8 cellular contexts compared by ENCODE assay signal in genomic region chr10:102644066-102644645, GRCh38. TPM values are rescaled to one million over a fixed set of nuclear protein-coding genes. Genes with fewer than 3 reads are reported as not detected.
DNase-seq lines count a peak whose midpoint lies in the region; ATAC-seq, FAIRE-seq and TF ChIP-seq lines count a peak whose summit lies in the region.

TRIM8 (plus strand) TSS chr10:102644479; CDS start chr10:102644618, 139 bp downstream.

- no TSS peak for BruUV-seq in GM12878 (replicated peaks; lab: Mats Ljungman, UMichigan)

- H3K9me3 ChIP-seq in GM12878 (replicated peaks; ENCODE audit: control insufficient read depth, insufficient read depth, low read length): no peaks in the 10 kb centered on the region

- H3K4me1 ChIP-seq in GM12878 (ENCODE audit: control insufficient read depth, insufficient read depth, low read length): peaks cover 26% of the 10 kb centered on the region

- H3K27ac ChIP-seq in C4-2B: peak within 1 kb of the TSS; percentile 97
- peak within 1 kb of the TSS; percentile 96 for H3K27ac ChIP-seq in GM12878 (ENCODE audit: control insufficient read depth, insufficient read depth)
- H3K27ac ChIP-seq in skin epidermis: peak within 1 kb of the TSS; percentile 81 to 100 (median 97)

- H3K4me3 ChIP-seq in HFF-Myc (replicated peaks; ENCODE audit: low read depth, low read length) (peak within 1 kb of the TSS; percentile 95), GM12878 (peak within 1 kb of the TSS; percentile 93), iPS-11a (ENCODE audit: low read depth, low read length) (peak within 1 kb of the TSS; percentile 72), skin epidermis (peak within 1 kb of the TSS; percentile 51 to 95 (median 61))

- H3K79me2 ChIP-seq in GM12878 (ENCODE audit: control insufficient read depth, insufficient read depth, low read length): peaks cover 67% of the 10 kb centered on the region

- RAD21 ChIA-PET in GM12878 (lab: Charles Lee; ENCODE audit: unreplicated experiment): interaction anchor here (0.8 to 5.0 kb wide), 11 partner anchors 10 to 141 kb away, joined by 3 to 59 read pairs (median 5); partner anchors contain the start of genes ACTR1A, ARL3, SFXN2 and SUFU

- no peak for FAIRE-seq in GM12878 (lab: Jason Lieb, UNC)

- intact Hi-C loops in GM12878 (cut with micrococcal nuclease; ENCODE audit: unreplicated experiment): loop anchor here (10.0 kb wide), 2 partner anchors 249 to 551 kb away; partner anchors contain the start of genes NFKB2 and NT5C2

- no peak for DNase-seq in HFF-Myc (ENCODE audit: extremely low read depth, low read depth)
- peak in 4 of 5 donors; percentile 48 to 60 (median 52) for DNase-seq in T-helper 1 cell
- no peak for DNase-seq in GM12878 (ENCODE audit: low read depth, low spot score)
- no peak for DNase-seq in iPS-NIHi11 (ENCODE audit: low spot score)
- DNase-seq in NCI-H2107 (lab: John Stamatoyannopoulos, UW): no peak

- H3K9ac ChIP-seq in GM12878 (ENCODE audit: control insufficient read depth, insufficient read depth, low read length): peak within 1 kb of the TSS; percentile 99

- peak; percentile 14 for ATAC-seq in GM12878

- H2AFZ ChIP-seq in GM12878 (ENCODE audit: control insufficient read depth, low read depth, low read length): peak within 1 kb of the TSS; percentile 65

- WGBS in GM12878 (ENCODE audit: insufficient coverage, insufficient replicate concordance, low lambda C conversion rate, missing lambda C conversion rate): under 1% methylated on average over 79 of the region's 80 CpGs

- no peak for TF ChIP-seq RAD21 in GM12878 (IDR thresholded peaks at IDR 0.05; ENCODE audit: insufficient read depth, low read depth, low read length)

- TF ChIP-seq EP300 in GM12878 (IDR thresholded peaks at IDR 0.05; ENCODE audit: borderline replicate concordance in 1 of 2, control insufficient read depth in 1 of 2, low read depth in 2 of 2, low read length in 2 of 2): no peak

- POLR2A ChIA-PET in GM12878 (lab: Charles Lee): interaction anchor here (0.7 to 14.1 kb wide), 10 partner anchors 13 to 69 kb away, joined by 3 to 151 read pairs (median 5); partner anchors contain the start of genes ARL3 and SFXN2

- TF ChIP-seq POLR2A in GM12878 (IDR thresholded peaks at IDR 0.05; ENCODE audit: low read depth, low read length): peak; percentile 47; the same call in 1 of the 2 replicates

- no peaks in the 10 kb centered on the region for H4K20me1 ChIP-seq in GM12878 (ENCODE audit: control insufficient read depth, insufficient read depth)

- in situ Hi-C loops in GM12878 (cut with MboI): no loop called here

- no peaks in the 10 kb centered on the region for H3K36me3 ChIP-seq in GM12878 (ENCODE audit: control insufficient read depth in 2 of 2, insufficient read depth in 2 of 2, low read length in 1 of 2)

- no peaks in the 10 kb centered on the region for H3K27me3 ChIP-seq in GM12878 (replicated peaks in 1 of 2; ENCODE audit: control insufficient read depth in 2 of 2, insufficient read depth in 2 of 2, low read length in 1 of 2)

- SMC1A ChIA-PET in GM12878 (lab: Charles Lee; ENCODE audit: uncharacterized antibody, unreplicated experiment): interaction anchor here (0.8 to 9.3 kb wide), 7 partner anchors 9 to 68 kb away, joined by 3 to 103 read pairs (median 6); partner anchors contain the start of genes ARL3 and SFXN2

- peak within 1 kb of the TSS; percentile 98 for H3K4me2 ChIP-seq in GM12878 (ENCODE audit: control insufficient read depth, insufficient read depth)

- TF ChIP-seq CTCF in C4-2B (conservative IDR thresholded peaks at IDR 0.05): no peak
- TF ChIP-seq CTCF in HFF-Myc (IDR thresholded peaks at IDR 0.05; ENCODE audit: low read depth, low read length, missing control alignments): no peak
- no peak for TF ChIP-seq CTCF in GM12878 (IDR thresholded peaks at IDR 0.05 in 2 of 3, conservative IDR thresholded peaks at IDR 0.05 in 1 of 3; ENCODE audit: control insufficient read depth in 2 of 3, extremely low read depth in 1 of 3, insufficient read depth in 1 of 3, low read depth in 3 of 3, low read length in 3 of 3)

- CTCF ChIA-PET in GM12878 (lab: Yijun Ruan, JAX): interaction anchor here (0.5 to 13.5 kb wide), 10 partner anchors 9 to 209 kb away, joined by 3 to 128 read pairs (median 6); partner anchors contain the start of genes ACTR1A and ARL3

TF ChIP-seq in GM12878, 131 proteins besides CTCF, POLR2A, EP300 and RAD21 (continues in another document):
- no peak for TF ChIP-seq SUZ12 (IDR thresholded peaks at IDR 0.05; ENCODE audit: unreplicated experiment)
- TF ChIP-seq NR2F1 (conservative IDR thresholded peaks at IDR 0.05): 0 out of 2 replicates have a peak, but pooled peaks have one; percentile 35
- TF ChIP-seq YY1 (IDR thresholded peaks at IDR 0.05; ENCODE audit: low read depth, low read length): peak; percentile 57; the same call in 1 of the 2 replicates
- TF ChIP-seq DPF2 (IDR thresholded peaks at IDR 0.05): 0 out of 2 replicates have a peak, but pooled peaks have one; percentile 50
- peak; percentile 66; the same call in 1 of the 2 replicates for TF ChIP-seq TAF1 (IDR thresholded peaks at IDR 0.05; ENCODE audit: borderline replicate concordance, low read depth, low read length)
- no peak for TF ChIP-seq IKZF2 (IDR thresholded peaks at IDR 0.05)
- TF ChIP-seq IKZF1 (conservative IDR thresholded peaks at IDR 0.05): peak; percentile 86
- TF ChIP-seq NBN (IDR thresholded peaks at IDR 0.05): no peak
- TF ChIP-seq BACH1 (IDR thresholded peaks at IDR 0.05; ENCODE audit: borderline replicate concordance): peak; percentile 73; the same call in 1 of the 2 replicates
- 0 out of 2 replicates have a peak, but pooled peaks have one; percentile 30 for TF ChIP-seq RB1 (IDR thresholded peaks at IDR 0.05; ENCODE audit: borderline replicate concordance)
- TF ChIP-seq BHLHE40 (IDR thresholded peaks at IDR 0.05; ENCODE audit: borderline replicate concordance in 1 of 2, low read depth in 2 of 2, low read length in 1 of 2): peak in 1 of 2 experiments; percentile 14; a peak in 1 of 4 replicates
- no peak for TF ChIP-seq HDGF (IDR thresholded peaks at IDR 0.05)
- no peak for TF ChIP-seq RUNX3 (IDR thresholded peaks at IDR 0.05; ENCODE audit: low read length)
- TF ChIP-seq HCFC1 (IDR thresholded peaks at IDR 0.05; ENCODE audit: low read length): no peak
- TF ChIP-seq MYC (IDR thresholded peaks at IDR 0.05; ENCODE audit: insufficient read depth, insufficient read length, insufficient replicate concordance, low read length, severe bottlenecking): no peak
- no peak for TF ChIP-seq ZZZ3 (IDR thresholded peaks at IDR 0.05; ENCODE audit: control insufficient read depth, insufficient read length, low read depth)
- peak; percentile 45; the same call in 1 of the 2 replicates for TF ChIP-seq SMARCA5 (IDR thresholded peaks at IDR 0.05)
- peak; percentile 81 for TF ChIP-seq LARP7 (IDR thresholded peaks at IDR 0.05)
- TF ChIP-seq ZNF207 (IDR thresholded peaks at IDR 0.05; ENCODE audit: borderline replicate concordance): 0 out of 2 replicates have a peak, but pooled peaks have one; percentile 23
- TF ChIP-seq IRF3 (IDR thresholded peaks at IDR 0.05): no peak
- no peak for TF ChIP-seq ASH2L (IDR thresholded peaks at IDR 0.05; ENCODE audit: borderline replicate concordance, low read depth)
- TF ChIP-seq HSF1 (IDR thresholded peaks at IDR 0.05; ENCODE audit: low read depth, low read length): no peak

RNA-seq across cellular contexts. Expression of gene TRIM8, which starts in this region (rescaled TPM):
- 58.5 and 70.9 TPM in 2 replicates for total RNA-seq in GM12878 (2013; cell fraction: nucleolus; rRNA removed)
- total RNA-seq in GM12878 (2014; rRNA removed) (18.7 and 19.0 TPM in 2 replicates), GM12878 (2014; rRNA removed; fragmentation: Illumina TruSeq; extraction: Trizol) (13.5 and 15.9 TPM in 2 replicates), GM12878 (2021) (44.2 and 53.2 TPM in 2 replicates)
- polyA plus RNA-seq in GM12878 (2011; ENCODE audit: low read depth): 17.0 TPM
- polyA plus RNA-seq in GM12878 (2011; rRNA removed) (16.6 and 26.9 TPM in 2 replicates), GM12878 (2014; fragmentation: Illumina TruSeq; extraction: Trizol) (9.9 and 22.4 TPM in 2 replicates), GM12878 (2014; fragmentation: Nextera tagmentation; extraction: Ambion mirVana) (1 to 10 TPM; 7.9 to 9.5 TPM), GM12878 (2014; rRNA removed) (33.5 and 37.5 TPM in 2 replicates), GM12878 (2016; fragmentation: Nextera tagmentation; extraction: Ambion mirVana) (10 to 100 TPM; 27.3 to 27.6 TPM)
- 27.7 and 28.2 TPM in 2 replicates for polyA plus RNA-seq in GM12878 (2011; cell fraction: cytosol; rRNA removed)
- 52.8 and 58.6 TPM in 2 replicates for polyA plus RNA-seq in GM12878 (2011; cell fraction: nucleus; rRNA removed)
- 33.3 and 66.7 TPM in 2 replicates for polyA plus RNA-seq in GM12878 (2012)
- 15.7 and 25.1 TPM in 2 replicates for polyA minus RNA-seq in GM12878 (2011; rRNA and poly(A)+ RNA removed)
- 13.5 and 20.3 TPM in 2 replicates for polyA minus RNA-seq in GM12878 (2011; cell fraction: cytosol; rRNA and poly(A)+ RNA removed)
- polyA minus RNA-seq in GM12878 (2011; cell fraction: nucleus; rRNA and poly(A)+ RNA removed): 18.7 and 35.3 TPM in 2 replicates

Comparison
In these comparisons a context has a peak if more than half of its experiments do, and no peak if none do; other contexts are left out.
1. DNase-seq: peak in T-helper 1 cell (4 of 5); none in HFF-Myc (single experiment), GM12878 (single experiment), iPS-NIHi11 (single experiment) and NCI-H2107 (single experiment).
2. Peak in every context shown above with its lines, with median percentiles within 50 percentile points of each other: H3K27ac ChIP-seq and H3K4me3 ChIP-seq.